Comparison of ENCODE assay signal across 8 cellular contexts in genomic region chr10:114714281-114714741, GRCh38. TPM values are rescaled to one million over a fixed set of nuclear protein-coding genes. Genes with fewer than 3 reads are reported as not detected.
DNase-seq lines count a peak whose midpoint lies in the region; ATAC-seq lines count a peak whose summit lies in the region.

No MANE protein-coding gene starts in this region.

- H3K4me3 Mint-ChIP-seq in activated naive CD8-positive, alpha-beta T cell treated with anti-CD3 and anti-CD28 coated beads for 36 hours: no peak overlapping the region

- H3K36me3 Mint-ChIP-seq in activated naive CD8-positive, alpha-beta T cell treated with anti-CD3 and anti-CD28 coated beads for 36 hours: no peaks in the 10 kb centered on the region

- ATAC-seq in GM18498 (IDR thresholded peaks at IDR 0.05; ENCODE audit: unreplicated experiment): no peak
- no peak for ATAC-seq in GM19324 (IDR thresholded peaks at IDR 0.05; ENCODE audit: low FRiP score, unreplicated experiment)
- ATAC-seq in left lobe of liver: no peak

- H3K9ac ChIP-seq in skeletal muscle satellite cell (ENCODE audit: low read depth, low read length): no peak overlapping the region

- no peaks in the 10 kb centered on the region for H3K4me1 Mint-ChIP-seq in activated naive CD8-positive, alpha-beta T cell treated with anti-CD3 and anti-CD28 coated beads for 36 hours

- H3K27me3 ChIP-seq in SJCRH30 (no peaks in the 10 kb centered on the region), skeletal muscle satellite cell (ENCODE audit: control insufficient read depth, insufficient read depth, low read length) (no peaks in the 10 kb centered on the region)

- H3K9me3 Mint-ChIP-seq in activated naive CD8-positive, alpha-beta T cell treated with anti-CD3 and anti-CD28 coated beads for 36 hours: no peaks in the 10 kb centered on the region

- H3K36me3 ChIP-seq in SJCRH30 (no peaks in the 10 kb centered on the region), skeletal muscle satellite cell (ENCODE audit: insufficient read depth, low read length) (no peaks in the 10 kb centered on the region)

- no peak overlapping the region for H3K27ac Mint-ChIP-seq in activated naive CD8-positive, alpha-beta T cell treated with anti-CD3 and anti-CD28 coated beads for 36 hours

- H3K4me1 ChIP-seq in SJCRH30 (peaks cover 19% of the 10 kb centered on the region), skeletal muscle satellite cell (ENCODE audit: control insufficient read depth, insufficient read depth, low read length) (peaks cover 25% of the 10 kb centered on the region)

- H3K27me3 Mint-ChIP-seq in activated naive CD8-positive, alpha-beta T cell treated with anti-CD3 and anti-CD28 coated beads for 36 hours: peaks cover 25% of the 10 kb centered on the region

- H3K9me3 ChIP-seq in SJCRH30 (replicated peaks) (no peaks in the 10 kb centered on the region), skeletal muscle satellite cell (replicated peaks; ENCODE audit: low read length) (no peaks in the 10 kb centered on the region)

- no peak overlapping the region for H3K4me3 ChIP-seq in SJCRH30
- H3K4me3 ChIP-seq in skeletal muscle satellite cell (ENCODE audit: low read length): no peak overlapping the region

- H3K27ac ChIP-seq in SJCRH30: no peak overlapping the region

- DNase-seq in HPDE6-E6E7 (ENCODE audit: extremely low spot score) (peak; percentile 47), SJCRH30 (peak; percentile 75 to 86), globus pallidus (ENCODE audit: low spot score) (peak; percentile 62), left lobe of liver (ENCODE audit: low spot score) (no peak)
- DNase-seq in activated naive CD8-positive, alpha-beta T cell treated with anti-CD3 and anti-CD28 coated beads for 36 hours: no peak

- H3K4me2 ChIP-seq in skeletal muscle satellite cell (ENCODE audit: low read length): peak overlapping the region; percentile 53

RNA-seq across cellular contexts. Expression of gene ABLIM1, which starts 56.2 kb away (rescaled TPM):
- 23.5 and 23.9 TPM in 2 replicates for total RNA-seq in SJCRH30 (2014; rRNA removed; shearing (Covaris generic))
- 0.76 and 2.0 TPM in 2 replicates for total RNA-seq in skeletal muscle satellite cell (2012; rRNA removed)
- 100 to 1,000 TPM; 114 to 116 TPM for total RNA-seq in activated naive CD8-positive, alpha-beta T cell treated with anti-CD3 and anti-CD28 coated beads for 36 hours
- 47.0 TPM for total RNA-seq in left lobe of liver

Comparison
In these comparisons a context has a peak if more than half of its experiments do, and no peak if none do; other contexts are left out.
1. DNase-seq: peak in HPDE6-E6E7 (single experiment), SJCRH30 (2 of 2) and globus pallidus (single experiment); none in activated naive CD8-positive, alpha-beta T cell treated with anti-CD3 and anti-CD28 coated beads for 36 hours (single experiment) and left lobe of liver (single experiment).